11 cellular contexts compared by ENCODE assay signal in the genomic region with DNA sequence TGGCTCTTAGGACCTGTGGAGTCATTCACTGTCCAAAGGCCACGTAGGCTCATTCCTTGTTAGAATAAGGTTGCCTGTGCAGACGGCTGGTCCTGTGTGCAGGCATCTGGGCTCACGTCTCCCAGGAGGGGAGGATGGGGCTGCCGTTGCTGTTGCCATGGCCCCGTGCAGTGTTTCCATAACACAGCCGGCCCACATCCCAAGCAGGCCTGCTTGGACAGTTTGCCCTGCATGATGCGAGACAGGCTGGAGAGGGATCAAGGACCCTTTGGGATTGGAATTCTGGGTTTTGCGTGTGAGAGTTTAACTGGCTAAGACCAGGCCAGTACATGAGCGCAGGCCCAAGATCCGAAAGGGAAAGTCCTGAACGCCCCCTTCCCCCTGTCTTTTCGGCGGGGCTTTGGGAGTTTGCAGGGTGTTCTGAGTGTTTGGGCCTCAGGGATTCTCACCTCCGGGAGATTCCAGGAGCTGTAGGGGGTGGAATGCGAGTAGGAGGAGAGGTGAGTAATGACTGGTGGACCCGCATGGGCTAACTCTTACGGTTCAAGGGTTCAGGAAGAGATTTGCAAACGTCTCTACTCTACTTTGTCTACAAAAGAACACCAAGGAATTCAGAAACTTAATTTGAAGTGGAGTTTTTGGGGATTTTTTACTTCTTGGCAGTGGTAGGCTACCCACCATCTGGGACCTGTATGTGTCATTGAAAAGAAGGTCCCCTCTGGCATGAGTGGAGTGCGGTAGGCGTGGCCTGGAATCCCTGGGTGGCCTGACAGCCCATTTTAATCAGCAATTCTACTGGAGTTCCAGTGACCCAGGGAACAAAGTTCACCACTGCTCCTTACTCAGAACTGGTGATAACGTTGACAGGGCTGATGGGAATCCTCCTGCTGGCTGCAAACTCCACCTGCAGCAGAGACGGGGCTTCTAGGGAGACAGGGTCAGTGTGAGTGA.
DNase-seq lines count a peak whose midpoint lies in the region; ATAC-seq and TF ChIP-seq lines count a peak whose summit lies in the region.
"Had no signal": no experiment of that assay in that cellular context is flagged by ENCODE, and none has a peak within 500 bp of the region (broad histone marks: within the 10 kb centered on the region; RNA-seq: fewer than 3 reads in every experiment).

No MANE protein-coding gene starts in this region.

- no peak overlapping the region for H2AFZ ChIP-seq in IMR-90 (replicated peaks; ENCODE audit: low read length, poor library complexity)

- no peak for TF ChIP-seq RAD21 in IMR-90 (IDR thresholded peaks at IDR 0.05; ENCODE audit: low read length)

- intact Hi-C loops in IMR-90 (cut with micrococcal nuclease) (no loop called here), esophagus squamous epithelium (cut with DNase I) (no loop called here), testis (cut with DNase I; ENCODE audit: low total_unique reads) (no loop called here)

- peaks cover 2% of the 10 kb centered on the region; the same call in 1 of the 2 replicates for H3K4me1 ChIP-seq in IMR-90 (ENCODE audit: control insufficient read depth, insufficient read depth, low read length)
- H3K4me1 ChIP-seq in esophagus squamous epithelium, result peaks cover 0 to 43% (median 16%) of the 10 kb centered on the region in 3 donors
- peaks cover 0 to 2% of the 10 kb centered on the region in 2 donors for H3K4me1 ChIP-seq in lung (ENCODE audit: control insufficient read depth in 2 of 2, insufficient read depth in 2 of 2, low read length in 2 of 2)
- H3K4me1 ChIP-seq in testis, result no peaks in the 10 kb centered on the region

- H3K4me2 ChIP-seq in IMR-90 (ENCODE audit: low read depth, low read length), result no peak overlapping the region; the same call in 1 of the 2 replicates

- H4K20me1 ChIP-seq in IMR-90 (ENCODE audit: insufficient read depth, low read length), result no peaks in the 10 kb centered on the region

- H4K8ac ChIP-seq in IMR-90 (ENCODE audit: low read depth in 2 of 2, low read length in 2 of 2), result no peak overlapping the region

- CTCF ChIA-PET in IMR-90 (lab: Yijun Ruan, JAX), result interaction anchor here (0.6 kb wide), 1 partner anchor 20 kb away, joined by 5 read pairs; no protein-coding TSS in a partner anchor

- H3K9me3 ChIP-seq in IMR-90 (ENCODE audit: control insufficient read depth, insufficient read depth, low read length) (0 out of 2 replicates have a peak, but pooled peaks cover 3% of the 10 kb centered on the region), esophagus squamous epithelium (peaks cover 0 to 7% (median 0%) of the 10 kb centered on the region in 3 donors), lung (ENCODE audit: control insufficient read depth in 2 of 2, insufficient read depth in 1 of 2, low read length in 1 of 2) (peaks cover 0 to 4% of the 10 kb centered on the region in 2 donors), testis (no peaks in the 10 kb centered on the region)

- H2BK20ac ChIP-seq in IMR-90 (ENCODE audit: low read depth, low read length), result no peak overlapping the region

- no peaks in the 10 kb centered on the region for H3K79me1 ChIP-seq in IMR-90 (ENCODE audit: low read depth in 1 of 2, low read length in 2 of 2)

- H3K56ac ChIP-seq in IMR-90 (ENCODE audit: extremely low read depth, insufficient read depth, low read length), result no peak overlapping the region

- H2AK5ac ChIP-seq in IMR-90 (ENCODE audit: low read depth, low read length), result no peak overlapping the region

- no peak overlapping the region for H2BK120ac ChIP-seq in IMR-90 (ENCODE audit: low read depth, low read length)

- H2AK9ac ChIP-seq in IMR-90 (replicated peaks; ENCODE audit: low read depth, low read length, poor library complexity), result no peak overlapping the region

- no peaks in the 10 kb centered on the region for H3K9me1 ChIP-seq in IMR-90 (ENCODE audit: insufficient read depth, low read length)

- H3K9ac ChIP-seq in IMR-90 (ENCODE audit: low read depth, low read length), result no peak overlapping the region

- H3K4me3 ChIP-seq in IMR-90 (ENCODE audit: insufficient read depth, low read depth, low read length) (no peak overlapping the region), esophagus squamous epithelium (no peak overlapping the region), lung (no peak overlapping the region), testis (no peak overlapping the region)

- H3K36me3 ChIP-seq in IMR-90 (ENCODE audit: control insufficient read depth, insufficient read depth, low read length), result no peaks in the 10 kb centered on the region
- no peaks in the 10 kb centered on the region for H3K36me3 ChIP-seq in esophagus squamous epithelium
- no peaks in the 10 kb centered on the region for H3K36me3 ChIP-seq in lung (ENCODE audit: control insufficient read depth in 2 of 2, insufficient read depth in 2 of 2, low read length in 2 of 2)
- H3K36me3 ChIP-seq in testis (ENCODE audit: low read depth, missing control alignments), result no peaks in the 10 kb centered on the region

- no peak overlapping the region for H3K4me3 Mint-ChIP-seq in stimulated activated effector memory CD8-positive, alpha-beta T cell treated with anti-CD3 and anti-CD28 coated beads, Interleukin-12 subunit alpha, Interleukin-12 subunit beta, amount 100 ng/mL, for 72 hours
- H3K4me3 Mint-ChIP-seq: activated CD4-positive, alpha-beta T cell treated with anti-CD3 and anti-CD28 coated beads, Interleukin-2, amount 10 ng/mL, durations not matched to agents 7 days and 5 days had no signal

- no peak overlapping the region for H2BK5ac ChIP-seq in IMR-90 (ENCODE audit: low read depth, low read length, poor library complexity, severe bottlenecking)

- no peak for TF ChIP-seq POLR2A in IMR-90 (IDR thresholded peaks at IDR 0.05; ENCODE audit: low read depth, low read length)
- no peak for TF ChIP-seq POLR2A in esophagus squamous epithelium (IDR thresholded peaks at IDR 0.05)
- TF ChIP-seq POLR2A in testis (IDR thresholded peaks at IDR 0.05), result no peak

- H3K27me3 ChIP-seq in IMR-90 (ENCODE audit: control insufficient read depth, insufficient read depth, low read length) (no peaks in the 10 kb centered on the region), esophagus squamous epithelium (no peaks in the 10 kb centered on the region), lung (ENCODE audit: control insufficient read depth, insufficient read depth) (no peaks in the 10 kb centered on the region), testis (no peaks in the 10 kb centered on the region)

- no peak overlapping the region for H2BK15ac ChIP-seq in IMR-90 (ENCODE audit: low read depth, low read length)

- POLR2A ChIA-PET in IMR-90 (lab: Charles Lee; ENCODE audit: unreplicated experiment), result no interaction called here

- no peak overlapping the region; the same call in 1 of the 2 replicates for H4K5ac ChIP-seq in IMR-90 (ENCODE audit: low read depth, low read length)

- no peak overlapping the region for H4K91ac ChIP-seq in IMR-90 (ENCODE audit: insufficient read depth, low read depth, low read length)

- H3K23ac ChIP-seq in IMR-90 (ENCODE audit: low read depth, low read length), result no peak overlapping the region

- no peak for TF ChIP-seq CTCF in IMR-90 (conservative IDR thresholded peaks at IDR 0.05; ENCODE audit: low read depth, low read length)
- TF ChIP-seq CTCF in esophagus squamous epithelium (IDR thresholded peaks at IDR 0.05), result no peak
- TF ChIP-seq CTCF in lung (IDR thresholded peaks at IDR 0.05; ENCODE audit: control extremely low read depth, extremely low read depth), result no peak
- TF ChIP-seq CTCF in testis (IDR thresholded peaks at IDR 0.05), result peak in 1 of 3 experiments; percentile 2

- no TSS peak for BruUV-seq in IMR-90 (replicated peaks; lab: Mats Ljungman, UMichigan)

- ATAC-seq in IMR-90 (ENCODE audit: low read depth) (peak; percentile 27; the same call in 1 of the 2 replicates), lung (ENCODE audit: insufficient read depth, low FRiP score) (peak; percentile 71), GM21423 (IDR thresholded peaks at IDR 0.05; ENCODE audit: unreplicated experiment) (no peak)
- no peak for ATAC-seq in stimulated activated effector memory CD8-positive, alpha-beta T cell treated with anti-CD3 and anti-CD28 coated beads, Interleukin-12 subunit alpha, Interleukin-12 subunit beta, amount 100 ng/mL, for 72 hours

- H3K4ac ChIP-seq in IMR-90 (ENCODE audit: low read depth, low read length), result no peak overlapping the region

- H3K36me3 Mint-ChIP-seq in stimulated activated effector memory CD8-positive, alpha-beta T cell treated with anti-CD3 and anti-CD28 coated beads, Interleukin-12 subunit alpha, Interleukin-12 subunit beta, amount 100 ng/mL, for 72 hours, result no peaks in the 10 kb centered on the region

- H3K18ac ChIP-seq in IMR-90 (ENCODE audit: low read depth, low read length), result no peak overlapping the region; the same call in 1 of the 2 replicates

- 0% methylated on average over 2 of the region's 22 CpGs; no CpG with 5 or more reads in 1 of the 2 experiments for WGBS in IMR-90 (ENCODE audit: extremely low coverage in 2 of 2, insufficient read length in 1 of 2), 2 experiments
- WGBS in esophagus squamous epithelium, 2 donors, result 38 to 50% methylated on average over 5 to 14 of the region's 22 CpGs
- WGBS in lung, 2 donors, result 65 to 80% methylated on average over 21 to 22 of the region's 22 CpGs
- 48 to 62% methylated on average over 14 to 22 of the region's 22 CpGs for WGBS in testis, 2 donors

- H3K27ac ChIP-seq in IMR-90 (ENCODE audit: insufficient read depth, low read length) (no peak overlapping the region; the same call in 1 of the 2 replicates), esophagus squamous epithelium (peak overlapping the region in 3 of 4 donors; percentile 50 to 82 (median 69)), lung (ENCODE audit: low read depth in 1 of 2, low read length in 1 of 2) (peak overlapping the region; percentile 14 to 85), testis (no peak overlapping the region)

- peaks cover 10% of the 10 kb centered on the region for H3K4me1 Mint-ChIP-seq in stimulated activated effector memory CD8-positive, alpha-beta T cell treated with anti-CD3 and anti-CD28 coated beads, Interleukin-12 subunit alpha, Interleukin-12 subunit beta, amount 100 ng/mL, for 72 hours

- DNase-seq in IMR-90 (peak; percentile 2), esophagus squamous epithelium (lab: John Stamatoyannopoulos, UW) (no peak), lung (ENCODE audit: low spot score) (peak; percentile 34), testis (peak; percentile 37), SKM-1 (lab: John Stamatoyannopoulos, UW; ENCODE audit: unreplicated experiment) (no peak), NCI-H2107 (lab: John Stamatoyannopoulos, UW) (no peak)
- no peak for DNase-seq in stimulated activated effector memory CD8-positive, alpha-beta T cell treated with anti-CD3 and anti-CD28 coated beads, Interleukin-12 subunit alpha, Interleukin-12 subunit beta, amount 100 ng/mL, for 72 hours (ENCODE audit: low spot score in 2 of 2)
- DNase-seq: activated CD4-positive, alpha-beta T cell treated with anti-CD3 and anti-CD28 coated beads, Interleukin-2, amount 10 ng/mL, durations not matched to agents 7 days and 5 days; NCI-H1694 treated with DMSO at 0.1 percent for 48 hours; occipital lobe had no signal

- no peak overlapping the region for H3K27ac Mint-ChIP-seq in stimulated activated effector memory CD8-positive, alpha-beta T cell treated with anti-CD3 and anti-CD28 coated beads, Interleukin-12 subunit alpha, Interleukin-12 subunit beta, amount 100 ng/mL, for 72 hours
- H3K27ac Mint-ChIP-seq: activated CD4-positive, alpha-beta T cell treated with anti-CD3 and anti-CD28 coated beads, Interleukin-2, amount 10 ng/mL, durations not matched to agents 7 days and 5 days had no signal

- in situ Hi-C loops in IMR-90 (cut with MboI; ENCODE audit: low sequenced_read_pairs), result no loop called here

- dilution Hi-C loops in IMR-90 (cut with HindIII; ENCODE audit: low sequenced_read_pairs, unreplicated experiment), result no loop called here

- no peak overlapping the region for H3K14ac ChIP-seq in IMR-90 (replicated peaks; ENCODE audit: low read depth, low read length)

- peaks cover 3% of the 10 kb centered on the region for H3K9me3 Mint-ChIP-seq in stimulated activated effector memory CD8-positive, alpha-beta T cell treated with anti-CD3 and anti-CD28 coated beads, Interleukin-12 subunit alpha, Interleukin-12 subunit beta, amount 100 ng/mL, for 72 hours

Comparison
In these comparisons a context has a peak if more than half of its experiments do, and no peak if none do; other contexts are left out.
1. ATAC-seq: peak in IMR-90 (single experiment) and lung (single experiment); none in GM21423 (single experiment) and stimulated activated effector memory CD8-positive, alpha-beta T cell treated with anti-CD3 and anti-CD28 coated beads, Interleukin-12 subunit alpha, Interleukin-12 subunit beta, amount 100 ng/mL, for 72 hours (single experiment).
2. DNase-seq: peak in IMR-90 (single experiment), lung (single experiment) and testis (single experiment); none in esophagus squamous epithelium (single experiment), SKM-1 (single experiment), NCI-H2107 (single experiment) and stimulated activated effector memory CD8-positive, alpha-beta T cell treated with anti-CD3 and anti-CD28 coated beads, Interleukin-12 subunit alpha, Interleukin-12 subunit beta, amount 100 ng/mL, for 72 hours (0 of 2).
3. H3K27ac ChIP-seq: peak in esophagus squamous epithelium (3 of 4) and lung (2 of 2); none in IMR-90 (single experiment) and testis (0 of 2).